30 cellular contexts compared by ENCODE assay signal in the genomic region with DNA sequence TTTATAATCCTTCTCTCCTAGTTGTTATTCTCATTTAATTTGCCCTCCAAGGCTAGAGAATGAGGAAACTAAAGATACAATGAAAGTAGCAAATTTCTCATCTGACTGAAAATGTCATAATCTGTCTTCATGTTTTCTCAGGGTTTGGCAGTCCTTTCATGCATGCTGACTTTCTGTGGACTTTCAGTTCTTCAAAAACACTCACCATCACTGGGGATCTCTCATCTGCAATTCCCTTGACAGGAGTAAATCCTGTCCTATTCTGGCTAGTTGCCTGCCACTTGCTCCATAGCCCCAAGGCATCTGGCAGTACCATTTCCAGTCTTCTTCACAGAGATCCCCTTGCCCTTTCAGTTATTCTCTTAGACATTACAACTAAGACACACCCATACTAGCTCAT.
"Had no signal": no experiment of that assay in that cellular context is flagged by ENCODE, and none has a peak within 500 bp of the region (broad histone marks: within the 10 kb centered on the region; RNA-seq: fewer than 3 reads in every experiment).

No MANE protein-coding gene starts in this region.

- ATAC-seq: esophagus mucosa; foreskin keratinocyte; gastroesophageal sphincter; heart left ventricle; left cardiac atrium; left lung; naive thymus-derived CD4-positive, alpha-beta T cell; sciatic nerve; stimulated activated effector memory CD8-positive, alpha-beta T cell treated with anti-CD3 and anti-CD28 coated beads, Interleukin-12 subunit alpha, Interleukin-12 subunit beta, amount 100 ng/mL, for 72 hours; stimulated activated naive CD8-positive, alpha-beta T cell treated with anti-CD3 and anti-CD28 coated beads, Interleukin-15, Interleukin-2, amounts not matched to agents 100 U/mL and 50 U/mL, for 24 hours had no signal

- H3K27me3 ChIP-seq: colonic mucosa, foreskin keratinocyte, gastroesophageal sphincter, heart left ventricle, hepatocyte, left lung, neural progenitor cell, right atrium auricular region, testis, tibial artery had no signal

- H3K27me3 Mint-ChIP-seq: dendritic cell treated with granulocyte-macrophage colony-stimulating factor and Interleukin-4, amounts not matched to agents 40 ng/mL and 50 ng/mL, for 4 days; naive thymus-derived CD4-positive, alpha-beta T cell; type B pancreatic cell had no signal

- H3K27ac Mint-ChIP-seq: dendritic cell treated with granulocyte-macrophage colony-stimulating factor and Interleukin-4, amounts not matched to agents 40 ng/mL and 50 ng/mL, for 4 days; endodermal cell; naive thymus-derived CD4-positive, alpha-beta T cell; nephron; neural progenitor cell; stimulated activated effector memory CD8-positive, alpha-beta T cell treated with anti-CD3 and anti-CD28 coated beads, Interleukin-12 subunit alpha, Interleukin-12 subunit beta, amount 100 ng/mL, for 72 hours; type B pancreatic cell had no signal

- H3K27ac ChIP-seq: colonic mucosa, epithelial cell of prostate, foreskin keratinocyte, gastroesophageal sphincter, heart left ventricle, hepatocyte, left lung, neural progenitor cell, prostate gland, right atrium auricular region, testis, tibial artery had no signal

- H3K4me1 ChIP-seq: colonic mucosa, foreskin keratinocyte, gastroesophageal sphincter, heart left ventricle, left lung, neural progenitor cell, prostate gland, right atrium auricular region, testis, tibial artery had no signal

- H2AFZ ChIP-seq: hepatocyte, neural progenitor cell had no signal

- H3K9me3 ChIP-seq: colonic mucosa, gastroesophageal sphincter, heart left ventricle, left lung, prostate gland, right atrium auricular region, testis, tibial artery had no signal

- H3K4me3 Mint-ChIP-seq: dendritic cell treated with granulocyte-macrophage colony-stimulating factor and Interleukin-4, amounts not matched to agents 40 ng/mL and 50 ng/mL, for 4 days; endodermal cell; naive thymus-derived CD4-positive, alpha-beta T cell; nephron; neural progenitor cell; stimulated activated effector memory CD8-positive, alpha-beta T cell treated with anti-CD3 and anti-CD28 coated beads, Interleukin-12 subunit alpha, Interleukin-12 subunit beta, amount 100 ng/mL, for 72 hours; type B pancreatic cell had no signal

- H3K4me1 Mint-ChIP-seq: endodermal cell; naive thymus-derived CD4-positive, alpha-beta T cell; nephron; neural progenitor cell; stimulated activated effector memory CD8-positive, alpha-beta T cell treated with anti-CD3 and anti-CD28 coated beads, Interleukin-12 subunit alpha, Interleukin-12 subunit beta, amount 100 ng/mL, for 72 hours had no signal

- H3K4me2 ChIP-seq: hepatocyte, neural progenitor cell, smooth muscle cell had no signal

- H3K36me3 ChIP-seq: colonic mucosa, gastroesophageal sphincter, heart left ventricle, left lung, neural progenitor cell, prostate gland, right atrium auricular region, tibial artery had no signal

- H3K4me3 ChIP-seq: colonic mucosa, gastroesophageal sphincter, heart left ventricle, hepatocyte, left lung, neural progenitor cell, prostate gland, right atrium auricular region, smooth muscle cell, testis, tibial artery had no signal

- FAIRE-seq: islet of Langerhans had no signal

- H3K9ac ChIP-seq: neural progenitor cell had no signal

- H3K79me2 ChIP-seq: hepatocyte had no signal

- H3K36me3 Mint-ChIP-seq: neural progenitor cell; stimulated activated effector memory CD8-positive, alpha-beta T cell treated with anti-CD3 and anti-CD28 coated beads, Interleukin-12 subunit alpha, Interleukin-12 subunit beta, amount 100 ng/mL, for 72 hours; type B pancreatic cell had no signal

- DNase-seq: colonic mucosa; effector CD8-positive, alpha-beta T cell; endodermal cell; foreskin keratinocyte; heart left ventricle; left cardiac atrium; left lung; mesendoderm; midbrain; naive thymus-derived CD4-positive, alpha-beta T cell; stimulated activated CD4-positive, alpha-beta T cell treated with anti-CD3 and anti-CD28 coated beads, Interleukin-2, amount 100 ng/mL, for 24 hours; stimulated activated CD4-positive, alpha-beta T cell treated with anti-CD3 and anti-CD28 coated beads, Interleukin-4, amount 100 ng/mL, for 24 hours; stimulated activated naive CD8-positive, alpha-beta T cell treated with anti-CD3 and anti-CD28 coated beads, Interleukin-15, Interleukin-2, amounts not matched to agents 100 U/mL and 50 U/mL, for 24 hours; substantia nigra; testis; tibial artery had no signal

- H3K9me3 Mint-ChIP-seq: dendritic cell treated with granulocyte-macrophage colony-stimulating factor and Interleukin-4, amounts not matched to agents 40 ng/mL and 50 ng/mL, for 4 days; endodermal cell; naive thymus-derived CD4-positive, alpha-beta T cell; nephron; neural progenitor cell; type B pancreatic cell had no signal
